ENCODE assay signal across 20 cellular contexts in the genomic region with DNA sequence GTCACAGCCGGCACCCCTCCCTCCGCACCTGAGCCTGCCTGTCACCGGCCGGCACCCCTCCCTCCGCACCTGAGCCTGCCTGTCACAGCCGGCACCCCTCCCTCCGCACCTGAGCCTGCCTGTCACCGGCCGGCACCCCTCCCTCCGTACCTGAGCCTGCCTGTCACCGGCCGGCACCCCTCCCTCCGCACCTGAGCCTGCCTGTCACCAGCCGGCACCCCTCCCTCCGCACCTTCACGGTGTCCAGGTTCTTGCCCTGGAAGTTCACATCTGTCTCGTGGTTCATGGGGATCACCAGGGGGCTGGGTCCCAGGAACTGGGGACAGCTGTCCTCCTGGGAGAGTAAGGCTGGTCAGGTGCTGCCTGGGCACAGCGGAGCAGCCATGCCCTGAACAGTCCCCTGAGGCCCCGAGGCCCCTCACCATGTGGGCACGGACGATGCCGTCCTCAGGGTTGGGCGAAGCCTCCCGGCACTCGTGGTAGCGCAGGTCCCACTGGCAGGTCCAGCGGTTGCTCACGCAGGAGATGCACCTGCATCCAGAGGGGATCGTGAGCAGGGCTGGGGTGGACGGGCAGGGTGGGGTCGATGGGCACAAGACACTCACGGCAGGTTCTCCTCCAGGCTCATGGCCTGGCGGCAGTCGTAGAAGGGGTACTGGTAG.
"Had no signal": no experiment of that assay in that cellular context is flagged by ENCODE, and none has a peak within 500 bp of the region (broad histone marks: within the 10 kb centered on the region; RNA-seq: fewer than 3 reads in every experiment).

No MANE protein-coding gene starts in this region.

- H3K4me3 ChIP-seq: esophagus muscularis mucosa, gastrocnemius medialis, heart right ventricle, smooth muscle cell, tibial artery, upper lobe of left lung, vagina had no signal

- ATAC-seq: effector memory CD8-positive, alpha-beta T cell; gastrocnemius medialis; heart right ventricle; left lobe of liver; naive thymus-derived CD4-positive, alpha-beta T cell; right cardiac atrium had no signal

- H3K9me3 ChIP-seq: esophagus muscularis mucosa, gastrocnemius medialis, heart right ventricle, tibial artery, upper lobe of left lung, vagina had no signal

- H3K9me3 Mint-ChIP-seq: dendritic cell treated with granulocyte-macrophage colony-stimulating factor and Interleukin-4, amounts not matched to agents 40 ng/mL and 50 ng/mL, for 4 days; effector memory CD8-positive, alpha-beta T cell; naive thymus-derived CD4-positive, alpha-beta T cell had no signal

- H3K36me3 Mint-ChIP-seq: naive thymus-derived CD4-positive, alpha-beta T cell had no signal

- H3K27me3 ChIP-seq: esophagus muscularis mucosa, gastrocnemius medialis, heart right ventricle, tibial artery, upper lobe of left lung, vagina had no signal

- H3K4me1 ChIP-seq: gastrocnemius medialis had no signal

- DNase-seq: effector memory CD8-positive, alpha-beta T cell; gastrocnemius medialis; heart right ventricle; hypothalamus; islet precursor cell; midbrain; naive thymus-derived CD4-positive, alpha-beta T cell; right cardiac atrium; stimulated activated CD4-positive, alpha-beta T cell treated with anti-CD3 and anti-CD28 coated beads, Interleukin-2, amount 100 ng/mL, for 48 hours; stimulated activated naive CD4-positive, alpha-beta T cell treated with Interleukin-2 at 50 U/mL for 16 hours; tibial artery; upper lobe of left lung had no signal

- H3K4me2 ChIP-seq: smooth muscle cell had no signal

- H3K4me1 Mint-ChIP-seq: naive thymus-derived CD4-positive, alpha-beta T cell had no signal

- H3K27ac ChIP-seq: epithelial cell of prostate, esophagus muscularis mucosa, gastrocnemius medialis, heart right ventricle, tibial artery had no signal

- H3K27me3 Mint-ChIP-seq: dendritic cell treated with granulocyte-macrophage colony-stimulating factor and Interleukin-4, amounts not matched to agents 40 ng/mL and 50 ng/mL, for 4 days; progenitor cell of endocrine pancreas had no signal

- FAIRE-seq: colon had no signal

- H3K4me3 Mint-ChIP-seq: dendritic cell treated with granulocyte-macrophage colony-stimulating factor and Interleukin-4, amounts not matched to agents 40 ng/mL and 50 ng/mL, for 4 days; effector memory CD8-positive, alpha-beta T cell; naive thymus-derived CD4-positive, alpha-beta T cell had no signal

- H3K27ac Mint-ChIP-seq: dendritic cell treated with granulocyte-macrophage colony-stimulating factor and Interleukin-4, amounts not matched to agents 40 ng/mL and 50 ng/mL, for 4 days; effector memory CD8-positive, alpha-beta T cell; naive thymus-derived CD4-positive, alpha-beta T cell; progenitor cell of endocrine pancreas had no signal
